In the genomic region with DNA sequence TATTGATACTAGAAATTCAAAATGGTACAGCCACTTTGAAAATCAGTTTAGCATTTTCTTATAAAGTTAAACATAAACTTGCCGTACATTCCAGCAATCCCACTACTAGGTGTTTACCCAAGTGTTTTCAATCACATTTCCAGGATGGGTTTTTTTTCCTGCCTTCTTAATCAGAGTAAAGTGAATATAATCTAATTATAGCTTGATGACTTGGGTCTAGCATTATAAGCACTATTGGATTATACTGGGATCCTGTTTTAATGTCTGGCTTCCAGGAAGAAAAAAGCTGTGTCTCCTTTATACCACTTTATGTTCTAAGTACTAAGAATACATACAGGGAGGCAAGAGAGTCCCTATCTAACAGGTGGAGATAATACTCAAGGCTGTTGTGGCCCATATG, we compare ENCODE assay signal across 25 cellular contexts.
"Had no signal": no experiment of that assay in that cellular context is flagged by ENCODE, and none has a peak within 500 bp of the region (broad histone marks: within the 10 kb centered on the region; RNA-seq: fewer than 3 reads in every experiment).

No MANE protein-coding gene starts in this region.

- H3K9ac ChIP-seq: neural progenitor cell had no signal

- DNase-seq: cortex of kidney; effector memory CD8-positive, alpha-beta T cell; erythroblast; esophagus squamous epithelium; foreskin melanocyte; hypothalamus; immature natural killer cell; islet precursor cell; naive B cell; right cardiac atrium; sigmoid colon; spleen; stimulated activated CD4-positive, alpha-beta T cell treated with anti-CD3 and anti-CD28 coated beads, Interleukin-4, amount 100 ng/mL, for 4 hours; stimulated activated naive CD8-positive, alpha-beta T cell treated with anti-CD3 and anti-CD28 coated beads, Interleukin-15, Interleukin-2, amounts not matched to agents 100 U/mL and 50 U/mL, for 24 hours; substantia nigra; testis; tibial artery had no signal

- H3K4me1 Mint-ChIP-seq: immature natural killer cell; memory B cell; neural progenitor cell; stimulated activated memory B cell treated with anti-CD40 and anti-IgM and Interleukin-4, amounts not matched to agents 10 μg/mL and 1 μg/mL and 100 μg/mL, for 72 hours had no signal

- H3K36me3 ChIP-seq: esophagus squamous epithelium, neural progenitor cell, prostate gland, sigmoid colon, spleen, tibial artery had no signal

- H3K27me3 Mint-ChIP-seq: effector memory CD8-positive, alpha-beta T cell; memory B cell; naive B cell; stimulated activated memory B cell treated with anti-CD40 and anti-IgM and Interleukin-4, amounts not matched to agents 10 μg/mL and 1 μg/mL and 100 μg/mL, for 72 hours; type B pancreatic cell had no signal

- ATAC-seq: effector memory CD8-positive, alpha-beta T cell; left lobe of liver; natural killer cell treated with Interleukin-12 subunit alpha and Interleukin-12 subunit beta and Interleukin-15 and Interleukin-18, amount 100 ng/mL, for 72 hours; right cardiac atrium; stimulated activated memory B cell treated with anti-CD40 and anti-IgM and Interleukin-4, amounts not matched to agents 10 μg/mL and 1 μg/mL and 100 μg/mL, for 72 hours; stimulated activated naive CD8-positive, alpha-beta T cell treated with anti-CD3 and anti-CD28 coated beads, Interleukin-15, Interleukin-2, amounts not matched to agents 100 U/mL and 50 U/mL, for 24 hours had no signal

- H3K4me2 ChIP-seq: neural progenitor cell had no signal

- H2AFZ ChIP-seq: neural progenitor cell had no signal

- H3K4me3 ChIP-seq: esophagus squamous epithelium, lung, neural progenitor cell, prostate gland, sigmoid colon, spleen, testis, tibial artery had no signal

- H3K9me3 ChIP-seq: esophagus squamous epithelium, prostate gland, sigmoid colon, spleen, testis, tibial artery had no signal

- H3K27me3 ChIP-seq: esophagus squamous epithelium, neural progenitor cell, sigmoid colon, testis, tibial artery had no signal

- H3K4me1 ChIP-seq: neural progenitor cell, prostate gland, sigmoid colon, testis, tibial artery had no signal

- H3K9me3 Mint-ChIP-seq: effector memory CD8-positive, alpha-beta T cell; immature natural killer cell; memory B cell; naive B cell; natural killer cell treated with Interleukin-12 subunit alpha and Interleukin-12 subunit beta and Interleukin-15 and Interleukin-18, amount 100 ng/mL, for 72 hours; neural progenitor cell; stimulated activated memory B cell treated with anti-CD40 and anti-IgM and Interleukin-4, amounts not matched to agents 10 μg/mL and 1 μg/mL and 100 μg/mL, for 72 hours; type B pancreatic cell had no signal

- H3K27ac ChIP-seq: esophagus squamous epithelium, neural progenitor cell, prostate gland, sigmoid colon, spleen, testis, tibial artery had no signal

- H3K36me3 Mint-ChIP-seq: immature natural killer cell; memory B cell; naive B cell; natural killer cell treated with Interleukin-12 subunit alpha and Interleukin-12 subunit beta and Interleukin-15 and Interleukin-18, amount 100 ng/mL, for 72 hours; neural progenitor cell; stimulated activated memory B cell treated with anti-CD40 and anti-IgM and Interleukin-4, amounts not matched to agents 10 μg/mL and 1 μg/mL and 100 μg/mL, for 72 hours; type B pancreatic cell had no signal

- H3K27ac Mint-ChIP-seq: effector memory CD8-positive, alpha-beta T cell; immature natural killer cell; memory B cell; naive B cell; natural killer cell treated with Interleukin-12 subunit alpha and Interleukin-12 subunit beta and Interleukin-15 and Interleukin-18, amount 100 ng/mL, for 72 hours; neural progenitor cell; stimulated activated memory B cell treated with anti-CD40 and anti-IgM and Interleukin-4, amounts not matched to agents 10 μg/mL and 1 μg/mL and 100 μg/mL, for 72 hours; type B pancreatic cell had no signal

- H3K4me3 Mint-ChIP-seq: effector memory CD8-positive, alpha-beta T cell; immature natural killer cell; memory B cell; naive B cell; natural killer cell treated with Interleukin-12 subunit alpha and Interleukin-12 subunit beta and Interleukin-15 and Interleukin-18, amount 100 ng/mL, for 72 hours; neural progenitor cell; stimulated activated memory B cell treated with anti-CD40 and anti-IgM and Interleukin-4, amounts not matched to agents 10 μg/mL and 1 μg/mL and 100 μg/mL, for 72 hours; type B pancreatic cell had no signal
